9 cellular contexts compared by ENCODE assay signal in the genomic region with DNA sequence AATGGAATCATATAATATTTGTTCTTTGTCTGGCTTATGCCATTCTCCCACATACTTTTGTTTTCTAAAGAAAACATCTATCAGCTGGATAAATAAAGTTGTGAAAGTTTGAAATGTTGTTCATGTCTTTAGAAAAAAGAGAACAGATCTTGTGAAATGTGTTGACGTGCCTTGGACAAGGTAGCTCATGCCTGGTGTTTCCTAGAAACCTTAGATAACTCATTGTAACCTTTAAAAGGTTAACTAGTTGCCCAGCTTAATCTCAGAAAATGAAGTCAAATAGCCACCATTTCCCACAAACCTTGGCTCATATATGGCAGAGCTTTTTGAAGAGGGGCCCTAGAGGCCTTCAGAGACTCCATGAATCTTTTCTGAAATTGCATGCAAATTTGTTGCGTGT. TPM values are rescaled to one million over a fixed set of nuclear protein-coding genes. Genes with fewer than 3 reads are reported as not detected.
"Had no signal": no experiment of that assay in that cellular context is flagged by ENCODE, and none has a peak within 500 bp of the region (broad histone marks: within the 10 kb centered on the region; RNA-seq: fewer than 3 reads in every experiment).

No MANE protein-coding gene starts in this region.

- H3K9ac ChIP-seq: KMS-11 had no signal

- H3K27ac ChIP-seq: HL-60, KMS-11 had no signal

- H3K4me3 ChIP-seq: K562 had no signal

- H3K4me2 ChIP-seq: KMS-11 had no signal

- FAIRE-seq: HTR-8/SVneo, K562 had no signal

- DNase-seq: IMR-90, KBM-7, KG1 had no signal

- ATAC-seq: K562 had no signal

RNA-seq across cellular contexts. Expression of a gene that starts 15.3 kb away (rescaled TPM):
- total RNA-seq: HT-29 had no signal
- polyA plus RNA-seq: IgD-negative memory B cell had no signal
